Comparison of ENCODE assay signal across 1 cellular context in genomic region chr2:118249970-118250369, GRCh38.
TF ChIP-seq lines count a peak whose summit lies in the region.

No MANE protein-coding gene starts in this region.

TF ChIP-seq in IMR-90, 13 proteins besides CTCF, POLR2A, EP300 and RAD21 (continued from another document):
- TF ChIP-seq CEBPB (IDR thresholded peaks at IDR 0.05; ENCODE audit: low read depth, low read length) (no peak), FOS (IDR thresholded peaks at IDR 0.05; ENCODE audit: low read depth, low read length) (no peak), NFE2L2 (IDR thresholded peaks at IDR 0.05; ENCODE audit: low read depth, low read length) (no peak), MAZ (IDR thresholded peaks at IDR 0.05; ENCODE audit: borderline replicate concordance, low read depth, low read length) (no peak), USF2 (IDR thresholded peaks at IDR 0.05; ENCODE audit: low read depth, low read length) (no peak), CHD1 (IDR thresholded peaks at IDR 0.05; ENCODE audit: low read depth, low read length) (no peak), SMC3 (IDR thresholded peaks at IDR 0.05; ENCODE audit: low read depth, low read length) (no peak), BHLHE40 (IDR thresholded peaks at IDR 0.05; ENCODE audit: low read depth, low read length) (no peak), MXI1 (IDR thresholded peaks at IDR 0.05; ENCODE audit: borderline replicate concordance, low read depth, low read length) (no peak)
